1 cellular context compared by ENCODE assay signal in genomic region chr13:99313473-99313872, GRCh38.
TF ChIP-seq lines count a peak whose summit lies in the region.

No MANE protein-coding gene starts in this region.

TF ChIP-seq in GM23338, 12 proteins besides CTCF, POLR2A, EP300 and RAD21 (continued from another document):
- TF ChIP-seq ZNF114 (CRISPR knock-in tag; IDR thresholded peaks at IDR 0.05) (no peak), CREB1 (CRISPR knock-in tag; IDR thresholded peaks at IDR 0.05; ENCODE audit: low read depth) (no peak), ZNF462 (CRISPR knock-in tag; IDR thresholded peaks at IDR 0.05) (no peak), REST (IDR thresholded peaks at IDR 0.05; ENCODE audit: unreplicated experiment) (no peak), STAT1 (IDR thresholded peaks at IDR 0.05; ENCODE audit: unreplicated experiment) (no peak), ZNF331 (CRISPR knock-in tag; IDR thresholded peaks at IDR 0.05; ENCODE audit: low read depth) (no peak), JUNB (IDR thresholded peaks at IDR 0.05; ENCODE audit: unreplicated experiment) (no peak), POLR2AphosphoS5 (IDR thresholded peaks at IDR 0.05; ENCODE audit: low read depth) (no peak), NANOG (IDR thresholded peaks at IDR 0.05; ENCODE audit: borderline replicate concordance) (no peak), EZH2phosphoT487 (IDR thresholded peaks at IDR 0.05; ENCODE audit: unreplicated experiment) (no peak)
